19 cellular contexts compared by ENCODE assay signal in genomic region chr9:124757589-124757988, GRCh38. TPM values are rescaled to one million over a fixed set of nuclear protein-coding genes. Genes with fewer than 3 reads are reported as not detected.
DNase-seq lines count a peak whose midpoint lies in the region; FAIRE-seq and TF ChIP-seq lines count a peak whose summit lies in the region.
"Had no signal": no experiment of that assay in that cellular context is flagged by ENCODE, and none has a peak within 500 bp of the region (broad histone marks: within the 10 kb centered on the region; RNA-seq: fewer than 3 reads in every experiment).

No MANE protein-coding gene starts in this region.

- H2AFZ ChIP-seq in hepatocyte = no peak overlapping the region
- peak overlapping the region; percentile 65 for H2AFZ ChIP-seq in neuron (ENCODE audit: low read depth, low read length)

- H3K4me1 ChIP-seq in hepatocyte (ENCODE audit: insufficient read depth) (peaks cover 13% of the 10 kb centered on the region), neuron (ENCODE audit: insufficient read depth, low read length) (peaks cover 44% of the 10 kb centered on the region)
- H3K4me1 ChIP-seq: suprapubic skin had no signal

- H3K36me3 ChIP-seq in hepatocyte (replicated peaks; ENCODE audit: insufficient read depth, low read depth) (no peaks in the 10 kb centered on the region), neuron (ENCODE audit: insufficient read depth, low read length) (no peaks in the 10 kb centered on the region)
- H3K36me3 ChIP-seq: MG63, suprapubic skin had no signal

- no peaks in the 10 kb centered on the region for H3K9me3 Mint-ChIP-seq in activated CD4-positive, alpha-beta T cell treated with anti-CD3 and anti-CD28 coated beads, Interleukin-2, amount 10 ng/mL, durations not matched to agents 24 days and 14 days
- H3K9me3 Mint-ChIP-seq: activated CD4-positive, alpha-beta memory T cell treated with anti-CD3 and anti-CD28 coated beads, Interleukin-2, amount 10 ng/mL, durations not matched to agents 7 days and 5 days; activated T-cell treated with anti-CD3 and anti-CD28 coated beads, Interleukin-2, amount 50 U/mL, for 24 hours; naive thymus-derived CD4-positive, alpha-beta T cell had no signal

- peak; percentile 26 for FAIRE-seq in GM19239 (lab: Jason Lieb, UNC)
- FAIRE-seq: frontal cortex had no signal

- H3K27ac Mint-ChIP-seq in activated CD4-positive, alpha-beta T cell treated with anti-CD3 and anti-CD28 coated beads, Interleukin-2, amount 10 ng/mL, durations not matched to agents 24 days and 14 days = no peak overlapping the region
- H3K27ac Mint-ChIP-seq: activated CD4-positive, alpha-beta memory T cell treated with anti-CD3 and anti-CD28 coated beads, Interleukin-2, amount 10 ng/mL, durations not matched to agents 7 days and 5 days; activated T-cell treated with anti-CD3 and anti-CD28 coated beads, Interleukin-2, amount 50 U/mL, for 24 hours; B cell; naive thymus-derived CD4-positive, alpha-beta T cell had no signal

- peak overlapping the region; percentile 58 for H3K4me2 ChIP-seq in hepatocyte

- no peaks in the 10 kb centered on the region for H3K9me2 ChIP-seq in hepatocyte (replicated peaks; ENCODE audit: insufficient read depth)

- TF ChIP-seq POLR2A in NB4 (IDR thresholded peaks at IDR 0.05; ENCODE audit: extremely low read depth, insufficient read length) = no peak

- H3K79me2 ChIP-seq in hepatocyte = peaks cover 66% of the 10 kb centered on the region

- WGBS in hepatocyte (ENCODE audit: low lambda C conversion rate, missing lambda C conversion rate) = 13% methylated on average over 6 of the region's 6 CpGs

- peaks cover 5% of the 10 kb centered on the region for H3K4me1 Mint-ChIP-seq in activated CD4-positive, alpha-beta T cell treated with anti-CD3 and anti-CD28 coated beads, Interleukin-2, amount 10 ng/mL, durations not matched to agents 24 days and 14 days
- H3K4me1 Mint-ChIP-seq: naive thymus-derived CD4-positive, alpha-beta T cell had no signal

- no peak overlapping the region for H3K4me3 Mint-ChIP-seq in activated CD4-positive, alpha-beta T cell treated with anti-CD3 and anti-CD28 coated beads, Interleukin-2, amount 10 ng/mL, durations not matched to agents 24 days and 14 days
- H3K4me3 Mint-ChIP-seq: activated CD4-positive, alpha-beta memory T cell treated with anti-CD3 and anti-CD28 coated beads, Interleukin-2, amount 10 ng/mL, durations not matched to agents 7 days and 5 days; activated T-cell treated with anti-CD3 and anti-CD28 coated beads, Interleukin-2, amount 50 U/mL, for 24 hours; B cell; naive thymus-derived CD4-positive, alpha-beta T cell had no signal

- DNase-seq in GM19239 (ENCODE audit: insufficient read length, low spot score) (no peak), NB4 (ENCODE audit: low read depth) (no peak), hepatocyte (ENCODE audit: low spot score) (no peak), NCI-H526 treated with DMSO at 0.1 percent for 48 hours (lab: John Stamatoyannopoulos, UW) (no peak), medulla oblongata (ENCODE audit: extremely low spot score) (no peak)
- no peak for DNase-seq in activated CD4-positive, alpha-beta T cell treated with anti-CD3 and anti-CD28 coated beads, Interleukin-2, amount 10 ng/mL, durations not matched to agents 24 days and 14 days
- DNase-seq: activated CD4-positive, alpha-beta memory T cell treated with anti-CD3 and anti-CD28 coated beads, Interleukin-2, amount 10 ng/mL, durations not matched to agents 7 days and 5 days; activated naive CD4-positive, alpha-beta T cell treated with anti-CD3 and anti-CD28 coated beads, Interleukin-2, amount 50 U/mL, for 16 hours; activated T-cell treated with anti-CD3 and anti-CD28 coated beads, Interleukin-2, amount 50 U/mL, for 24 hours; MG63; naive thymus-derived CD4-positive, alpha-beta T cell; NCI-H1930; SHP77 had no signal

- no peaks in the 10 kb centered on the region for H3K9me3 ChIP-seq in hepatocyte (ENCODE audit: low read depth)
- no peaks in the 10 kb centered on the region for H3K9me3 ChIP-seq in neuron (ENCODE audit: low read length)
- H3K9me3 ChIP-seq: MG63, suprapubic skin had no signal

- TF ChIP-seq CTCF in NB4 (IDR thresholded peaks at IDR 0.05; ENCODE audit: low read depth, low read length) = no peak
- no peak for TF ChIP-seq CTCF in hepatocyte (IDR thresholded peaks at IDR 0.05; ENCODE audit: poor library complexity)

- H3K27me3 ChIP-seq in hepatocyte (no peaks in the 10 kb centered on the region), neuron (ENCODE audit: insufficient read depth, low read length) (no peaks in the 10 kb centered on the region)
- H3K27me3 ChIP-seq: MG63 had no signal

- peaks cover 76% of the 10 kb centered on the region for H3K27me3 Mint-ChIP-seq in activated CD4-positive, alpha-beta T cell treated with anti-CD3 and anti-CD28 coated beads, Interleukin-2, amount 10 ng/mL, durations not matched to agents 24 days and 14 days

- peak overlapping the region; percentile 18 for H3K4me3 ChIP-seq in NB4 (ENCODE audit: low read depth, low read length)
- no peak overlapping the region for H3K4me3 ChIP-seq in hepatocyte
- H3K4me3 ChIP-seq in neuron (ENCODE audit: low read length) = peak overlapping the region; percentile 39
- H3K4me3 ChIP-seq: coronary artery, lung, MG63, suprapubic skin had no signal

- H4K20me1 ChIP-seq in hepatocyte (ENCODE audit: insufficient read depth, poor library complexity, severe bottlenecking) = no peaks in the 10 kb centered on the region

- intact Hi-C loops in activated CD4-positive, alpha-beta T cell treated with anti-CD3 and anti-CD28 coated beads, Interleukin-2, amount 10 ng/mL, durations not matched to agents 24 days and 14 days (cut with micrococcal nuclease) = no loop called here

- no peak overlapping the region for H3K27ac ChIP-seq in hepatocyte
- H3K27ac ChIP-seq: coronary artery, suprapubic skin had no signal

- H3K36me3 Mint-ChIP-seq in activated CD4-positive, alpha-beta T cell treated with anti-CD3 and anti-CD28 coated beads, Interleukin-2, amount 10 ng/mL, durations not matched to agents 24 days and 14 days (ENCODE audit: low read depth) = no peaks in the 10 kb centered on the region
- H3K36me3 Mint-ChIP-seq: naive thymus-derived CD4-positive, alpha-beta T cell had no signal

RNA-seq across cellular contexts. Expression of gene NR6A1, which starts 13.5 kb away (rescaled TPM):
- 4.0 and 4.5 TPM in 2 replicates for total RNA-seq in hepatocyte
- polyA plus RNA-seq in hepatocyte = 1.2 and 3.0 TPM in 2 replicates
- total RNA-seq in activated CD4-positive, alpha-beta T cell treated with anti-CD3 and anti-CD28 coated beads, Interleukin-2, amount 10 ng/mL, durations not matched to agents 24 days and 14 days = 2.3 and 2.7 TPM in 2 replicates
- polyA plus RNA-seq: naive thymus-derived CD4-positive, alpha-beta T cell had no signal

RNA-seq across cellular contexts. Expression of gene OLFML2A, which starts 19.3 kb away (rescaled TPM):
- 2.6 and 3.4 TPM in 2 replicates for total RNA-seq in hepatocyte
- 1.2 and 2.2 TPM in 2 replicates for polyA plus RNA-seq in hepatocyte
- total RNA-seq in activated CD4-positive, alpha-beta T cell treated with anti-CD3 and anti-CD28 coated beads, Interleukin-2, amount 10 ng/mL, durations not matched to agents 24 days and 14 days = not detected in 2 replicates
- total RNA-seq: activated CD4-positive, alpha-beta memory T cell treated with anti-CD3 and anti-CD28 coated beads, Interleukin-2, amount 10 ng/mL, durations not matched to agents 7 days and 5 days had no signal
- polyA plus RNA-seq: naive thymus-derived CD4-positive, alpha-beta T cell had no signal
